Comparison of ENCODE assay signal across 8 cellular contexts in the genomic region with DNA sequence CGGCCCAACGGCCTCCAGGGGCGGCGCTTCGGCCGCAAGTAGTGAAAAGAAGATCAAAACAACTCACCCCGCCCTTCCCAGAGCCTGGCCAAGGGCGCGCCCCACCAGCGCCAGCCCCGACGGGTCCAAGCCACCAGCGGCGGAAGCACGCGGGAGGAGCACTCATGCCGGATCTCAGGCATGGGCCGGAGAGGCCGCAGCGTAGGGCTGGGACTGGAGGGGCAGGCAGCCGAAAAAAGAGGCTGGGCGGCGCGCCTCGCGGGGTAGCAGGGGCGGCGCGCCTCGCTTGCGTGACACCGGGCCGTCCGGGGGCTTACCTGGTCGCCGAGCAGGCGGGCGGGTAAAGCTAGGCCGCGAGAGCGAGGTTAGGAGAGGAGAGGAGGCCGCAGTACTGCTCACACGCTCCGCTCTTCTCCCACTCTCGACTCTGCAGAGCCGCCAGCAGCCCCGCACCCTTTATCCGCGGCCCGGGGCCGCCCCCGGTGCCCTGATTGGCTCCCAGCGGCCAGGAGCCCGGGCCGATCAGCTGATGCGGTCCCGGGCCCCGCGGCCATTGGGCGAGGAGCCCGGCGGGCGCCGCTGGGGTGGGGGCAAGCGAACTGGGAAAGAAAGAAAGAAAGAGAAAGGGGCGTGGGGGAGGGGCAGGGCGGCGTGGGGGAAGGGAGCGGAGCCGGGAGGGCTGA. TPM values are rescaled to one million over a fixed set of nuclear protein-coding genes. Genes with fewer than 3 reads are reported as not detected.
A peak's percentile ranks its signal among the peaks of the same experiment; 100 is the strongest.
DNase-seq lines count a peak whose midpoint lies in the region; ATAC-seq and FAIRE-seq lines count a peak whose summit lies in the region.

TSS of gene GLUL (minus strand) at position 429 of the 683 bp plus-strand sequence. CDS start 3,053 bp downstream, outside the sequence.

- H3K4me1 ChIP-seq in mononuclear cell (ENCODE audit: insufficient read depth, low read length) = peaks cover 52% of the 10 kb centered on the region

- DNase-seq in COR-L47 (lab: John Stamatoyannopoulos, UW) (peak; percentile 86), HTR-8/SVneo (ENCODE audit: insufficient read length, low spot score) (peak; percentile 92), NOMO-1 treated with dmso at 0.1 percent for 144 hours (lab: John Stamatoyannopoulos, UW; ENCODE audit: unreplicated experiment) (peak; percentile 86), activated T-cell treated with anti-CD3 and anti-CD28 coated beads for 24 hours (ENCODE audit: low read depth) (peak; percentile 48), epithelial cell of prostate (ENCODE audit: low read depth, low spot score) (no peak)
- DNase-seq in stimulated activated CD8-positive, alpha-beta memory T cell treated with anti-CD3 and anti-CD28 coated beads, Interleukin-4, amount 100 ng/mL, for 1 hour (ENCODE audit: low read depth in 2 of 2, low spot score in 1 of 2) = peak; percentile 25 to 30

- no peak for FAIRE-seq in HTR-8/SVneo (lab: Jason Lieb, UNC)

- H3K27me3 ChIP-seq in mononuclear cell (ENCODE audit: insufficient read depth, low read length) = no peaks in the 10 kb centered on the region

- peak within 1 kb of the TSS; percentile 82 for H3K4me3 ChIP-seq in mononuclear cell (ENCODE audit: low read length)

- H3K9me3 ChIP-seq in mononuclear cell (ENCODE audit: low read depth, low read length) = no peaks in the 10 kb centered on the region

- H3K27ac ChIP-seq in epithelial cell of prostate = peak within 1 kb of the TSS; percentile 75

- peak; percentile 68 for ATAC-seq in GM21381 (IDR thresholded peaks at IDR 0.05; ENCODE audit: unreplicated experiment)

RNA-seq across cellular contexts. Expression of gene GLUL, which starts in this region (rescaled TPM):
- 417 TPM for total RNA-seq in mononuclear cell
